ENCODE assay signal across 16 cellular contexts in genomic region chr6:162698004-162698403, GRCh38. TPM values are rescaled to one million over a fixed set of nuclear protein-coding genes. Genes with fewer than 3 reads are reported as not detected.
A peak's percentile ranks its signal among the peaks of the same experiment; 100 is the strongest.
DNase-seq lines count a peak whose midpoint lies in the region; ATAC-seq and TF ChIP-seq lines count a peak whose summit lies in the region.
"Had no signal": no experiment of that assay in that cellular context is flagged by ENCODE, and none has a peak within 500 bp of the region (broad histone marks: within the 10 kb centered on the region; RNA-seq: fewer than 3 reads in every experiment).

No MANE protein-coding gene starts in this region.

- DNase-seq in Right ventricle myocardium superior (no peak), left cardiac atrium (no peak), NCI-H446 treated with DMSO at 0.1 percent for 48 hours (lab: John Stamatoyannopoulos, UW) (peak; percentile 49), glutamatergic neuron (peak; percentile 31)
- DNase-seq in effector CD4-positive, alpha-beta T cell: no peak
- no peak for DNase-seq in effector memory CD8-positive, alpha-beta T cell
- DNase-seq: ACHN; CD4-positive, CD25-positive, alpha-beta regulatory T cell; DMS79; HFFc6; IMR-90; KBM-7 had no signal

- H3K4me3 Mint-ChIP-seq in glutamatergic neuron (ENCODE audit: unreplicated experiment): peak overlapping the region; percentile 26
- no peak overlapping the region for H3K4me3 Mint-ChIP-seq in effector memory CD8-positive, alpha-beta T cell
- H3K4me3 Mint-ChIP-seq: CD4-positive, CD25-positive, alpha-beta regulatory T cell; HFFc6 had no signal

- peaks cover 10% of the 10 kb centered on the region for H3K9me3 Mint-ChIP-seq in glutamatergic neuron (ENCODE audit: unreplicated experiment)
- no peaks in the 10 kb centered on the region for H3K9me3 Mint-ChIP-seq in effector memory CD8-positive, alpha-beta T cell

- intact Hi-C loops in Right ventricle myocardium superior (cut with DNase I): no loop called here
- intact Hi-C loops in left cardiac atrium (cut with DNase I): no loop called here

- no peaks in the 10 kb centered on the region for H3K36me3 Mint-ChIP-seq in glutamatergic neuron (ENCODE audit: unreplicated experiment)
- no peaks in the 10 kb centered on the region for H3K36me3 Mint-ChIP-seq in effector memory CD8-positive, alpha-beta T cell (ENCODE audit: insufficient read depth)
- H3K36me3 Mint-ChIP-seq: CD4-positive, CD25-positive, alpha-beta regulatory T cell had no signal

- peak overlapping the region; percentile 98 for H3K27ac Mint-ChIP-seq in glutamatergic neuron (ENCODE audit: unreplicated experiment)
- H3K27ac Mint-ChIP-seq in effector memory CD8-positive, alpha-beta T cell: no peak overlapping the region
- H3K27ac Mint-ChIP-seq: CD4-positive, CD25-positive, alpha-beta regulatory T cell; HFFc6 had no signal

- no peak for TF ChIP-seq CTCF in glutamatergic neuron (IDR thresholded peaks at IDR 0.05; ENCODE audit: partially characterized antibody, unreplicated experiment)

- peak; percentile 38 for ATAC-seq in Right ventricle myocardium superior (ENCODE audit: poor library complexity)
- no peak for ATAC-seq in left cardiac atrium
- ATAC-seq in GM18907 (IDR thresholded peaks at IDR 0.05; ENCODE audit: unreplicated experiment): no peak
- ATAC-seq in effector memory CD8-positive, alpha-beta T cell (replicated peaks): no peak
- ATAC-seq: GM12878 had no signal

- peaks cover 5% of the 10 kb centered on the region for H3K27me3 Mint-ChIP-seq in glutamatergic neuron (ENCODE audit: unreplicated experiment)
- no peaks in the 10 kb centered on the region for H3K27me3 Mint-ChIP-seq in effector memory CD8-positive, alpha-beta T cell

- H3K4me1 Mint-ChIP-seq in glutamatergic neuron (ENCODE audit: low read depth, unreplicated experiment): peaks cover 32% of the 10 kb centered on the region
- H3K4me1 Mint-ChIP-seq in effector memory CD8-positive, alpha-beta T cell (ENCODE audit: low read depth in 2 of 2): no peaks in the 10 kb centered on the region

RNA-seq across cellular contexts. Expression of gene PRKN, which starts 29.6 kb away (rescaled TPM):
- 20.6 TPM for total RNA-seq in Right ventricle myocardium superior
- 10 to 100 TPM; 13.8 to 22.2 TPM for total RNA-seq in left cardiac atrium
- total RNA-seq in glutamatergic neuron (ENCODE audit: unreplicated experiment): 7.0 TPM

RNA-seq across cellular contexts. Expression of gene PACRG, which starts 29.8 kb away (rescaled TPM):
- total RNA-seq in Right ventricle myocardium superior (7.4 TPM), left cardiac atrium (1 to 10 TPM; 3.2 to 4.5 TPM), glutamatergic neuron (ENCODE audit: unreplicated experiment) (not detected)
- total RNA-seq: A172, G401, GM12878, HFFc6, IMR-90 had no signal

Comparison
In these comparisons a context has a peak if more than half of its experiments do, and no peak if none do; other contexts are left out.
1. DNase-seq: peak in NCI-H446 treated with DMSO at 0.1 percent for 48 hours (single experiment) and glutamatergic neuron (single experiment); none in Right ventricle myocardium superior (single experiment), left cardiac atrium (single experiment), effector CD4-positive, alpha-beta T cell (single experiment) and effector memory CD8-positive, alpha-beta T cell (0 of 3).